9 cellular contexts compared by ENCODE assay signal in genomic region chr10:119360181-119360921, GRCh38.
DNase-seq lines count a peak whose midpoint lies in the region; ATAC-seq and TF ChIP-seq lines count a peak whose summit lies in the region.
"Had no signal": no experiment of that assay in that cellular context is flagged by ENCODE, and none has a peak within 500 bp of the region (broad histone marks: within the 10 kb centered on the region; RNA-seq: fewer than 3 reads in every experiment).

No MANE protein-coding gene starts in this region.

- 67% methylated on average over 11 of the region's 11 CpGs for WGBS in right cardiac atrium

- no peak overlapping the region for H3K4me3 Mint-ChIP-seq in type B pancreatic cell

- CTCF ChIA-PET in A673 (lab: Charles Lee) = no interaction called here

- no TSS peak for BruUV-seq in A673 (replicated peaks; lab: Mats Ljungman, UMichigan)

- H3K27ac Mint-ChIP-seq in type B pancreatic cell = no peak overlapping the region

- H3K4me3 ChIP-seq in A673 (ENCODE audit: low read depth, low read length, poor library complexity, severe bottlenecking) = no peak overlapping the region
- H3K4me3 ChIP-seq in GM12865 (ENCODE audit: low read depth, low read length) = no peak overlapping the region
- no peak overlapping the region for H3K4me3 ChIP-seq in right cardiac atrium (ENCODE audit: low read length)

- no peaks in the 10 kb centered on the region for H3K36me3 ChIP-seq in A673 (ENCODE audit: insufficient read depth, low read length, poor library complexity, severe bottlenecking)

- no peaks in the 10 kb centered on the region for H3K27me3 ChIP-seq in A673 (replicated peaks; ENCODE audit: insufficient read depth, low read depth, low read length, poor library complexity)
- no peaks in the 10 kb centered on the region for H3K27me3 ChIP-seq in right cardiac atrium (ENCODE audit: control insufficient read depth, insufficient read depth)

- H3K4me1 ChIP-seq in A673 (ENCODE audit: insufficient read depth, low read length, poor library complexity, severe bottlenecking) (no peaks in the 10 kb centered on the region), right cardiac atrium (ENCODE audit: control insufficient read depth, insufficient read depth, low read length) (peaks cover 20% of the 10 kb centered on the region)

- peaks cover 7% of the 10 kb centered on the region for H3K9me3 Mint-ChIP-seq in type B pancreatic cell

- H3K27me3 Mint-ChIP-seq in type B pancreatic cell = no peaks in the 10 kb centered on the region

- TF ChIP-seq CTCF in A673 (conservative IDR thresholded peaks at IDR 0.05; ENCODE audit: low read depth, low read length) (no peak), GM12865 (IDR thresholded peaks at IDR 0.05; ENCODE audit: insufficient read depth, low read depth, low read length, missing control alignments) (no peak), type B pancreatic cell (conservative IDR thresholded peaks at IDR 0.05) (no peak)

- ATAC-seq in right cardiac atrium (peak; percentile 18 to 66), HG03571 (IDR thresholded peaks at IDR 0.05; ENCODE audit: unreplicated experiment) (no peak)

- peak; percentile 45 for DNase-seq in A673 (ENCODE audit: low spot score)
- peak; percentile 40 for DNase-seq in GM12865 (ENCODE audit: low read depth)
- DNase-seq in UCSD-AML1 (lab: John Stamatoyannopoulos, UW; ENCODE audit: unreplicated experiment) = peak; percentile 24
- DNase-seq in right cardiac atrium = peak in 2 of 3 donors; percentile 57 to 75
- no peak for DNase-seq in A172 (ENCODE audit: low spot score)
- DNase-seq in type B pancreatic cell (ENCODE audit: extremely low spot score, unreplicated experiment) = no peak
- DNase-seq in RKO (ENCODE audit: low spot score) = no peak

- POLR2A ChIA-PET in A673 (lab: Charles Lee; ENCODE audit: low non-redundant PET) = no interaction called here

- no peak overlapping the region for H3K27ac ChIP-seq in A673 (ENCODE audit: low read depth, low read length, poor library complexity, severe bottlenecking)
- H3K27ac ChIP-seq in right cardiac atrium (ENCODE audit: low read length) = no peak overlapping the region
- H3K27ac ChIP-seq: epithelial cell of prostate had no signal

- no peaks in the 10 kb centered on the region for H3K36me3 Mint-ChIP-seq in type B pancreatic cell

- intact Hi-C loops in A673 (cut with micrococcal nuclease; ENCODE audit: unreplicated experiment) = no loop called here
- intact Hi-C loops in right cardiac atrium (cut with DNase I) = no loop called here

- peaks cover 20% of the 10 kb centered on the region for H3K4me1 Mint-ChIP-seq in type B pancreatic cell (ENCODE audit: unreplicated experiment)

- H3K9me3 ChIP-seq in A673 (ENCODE audit: low read depth, low read length, poor library complexity, severe bottlenecking) = peaks cover 5% of the 10 kb centered on the region
- H3K9me3 ChIP-seq in right cardiac atrium (ENCODE audit: control insufficient read depth, low read length) = no peaks in the 10 kb centered on the region

Comparison
In these comparisons a context has a peak if more than half of its experiments do, and no peak if none do; other contexts are left out.
1. DNase-seq: peak in A673 (single experiment), GM12865 (single experiment), UCSD-AML1 (single experiment) and right cardiac atrium (2 of 3); none in A172 (single experiment), type B pancreatic cell (single experiment) and RKO (single experiment).